Comparison of ENCODE assay signal across 19 cellular contexts in the genomic region with DNA sequence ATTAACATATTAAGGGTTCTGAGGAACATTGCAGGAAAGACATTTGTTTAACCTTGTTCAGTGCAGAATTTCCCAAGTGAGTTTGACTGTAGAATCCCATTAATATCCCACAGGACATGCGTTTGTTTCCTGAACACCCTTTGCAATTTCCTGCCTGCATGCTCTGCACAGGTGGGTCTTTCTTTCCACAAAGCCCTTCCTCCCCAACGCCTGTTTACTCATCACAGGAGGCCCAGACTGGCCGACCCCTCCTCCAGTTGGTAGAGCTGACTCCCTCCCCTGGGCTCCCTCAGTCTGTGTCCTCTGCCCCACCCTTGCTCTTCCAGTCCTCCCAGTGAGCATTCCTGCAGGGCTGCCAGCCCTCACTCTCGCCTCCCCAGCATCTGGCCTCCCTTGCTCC. TPM values are rescaled to one million over a fixed set of nuclear protein-coding genes. Genes with fewer than 3 reads are reported as not detected.
DNase-seq lines count a peak whose midpoint lies in the region; ATAC-seq and TF ChIP-seq lines count a peak whose summit lies in the region.
"Had no signal": no experiment of that assay in that cellular context is flagged by ENCODE, and none has a peak within 500 bp of the region (broad histone marks: within the 10 kb centered on the region; RNA-seq: fewer than 3 reads in every experiment).

No MANE protein-coding gene starts in this region.

- H3K9me2 ChIP-seq in PC-3 (replicated peaks; ENCODE audit: low read length) (no peaks in the 10 kb centered on the region), hepatocyte (replicated peaks; ENCODE audit: insufficient read depth) (no peaks in the 10 kb centered on the region)

- no TSS peak for BruUV-seq in MCF 10A (replicated peaks; lab: Mats Ljungman, UMichigan)
- BruUV-seq in PC-3 (replicated peaks; lab: Mats Ljungman, UMichigan) = no TSS peak

- H2AFZ ChIP-seq in PC-3 (ENCODE audit: low read length) (0 out of 2 replicates have a peak overlapping the region, but pooled peaks have one; percentile 35), hepatocyte (no peak overlapping the region)

- intact Hi-C loops in breast epithelium (cut with DNase I; ENCODE audit: low total_unique reads) (no loop called here), MCF 10A (cut with micrococcal nuclease) (loop anchor here (5.0 kb wide), 1 partner anchor 35 kb away; no protein-coding TSS in a partner anchor), PC-3 (cut with micrococcal nuclease) (no loop called here)

- no peak overlapping the region for H3K4me3 Mint-ChIP-seq in MCF 10A (ENCODE audit: unreplicated experiment)
- H3K4me3 Mint-ChIP-seq: central memory CD8-positive, alpha-beta T cell; effector memory CD8-positive, alpha-beta T cell; stimulated activated effector memory CD8-positive, alpha-beta T cell treated with anti-CD3 and anti-CD28 coated beads, Interleukin-12 subunit alpha, Interleukin-12 subunit beta, amount 100 ng/mL, for 72 hours had no signal

- H3K79me2 ChIP-seq in PC-3 (ENCODE audit: low read length) = no peaks in the 10 kb centered on the region
- no peaks in the 10 kb centered on the region for H3K79me2 ChIP-seq in hepatocyte

- peaks cover 13% of the 10 kb centered on the region for H3K4me1 Mint-ChIP-seq in MCF 10A (ENCODE audit: insufficient read depth, unreplicated experiment)
- H3K4me1 Mint-ChIP-seq: central memory CD8-positive, alpha-beta T cell; stimulated activated effector memory CD8-positive, alpha-beta T cell treated with anti-CD3 and anti-CD28 coated beads, Interleukin-12 subunit alpha, Interleukin-12 subunit beta, amount 100 ng/mL, for 72 hours had no signal

- H3K4me3 ChIP-seq in breast epithelium (no peak overlapping the region), PC-3 (ENCODE audit: low read length) (no peak overlapping the region), fibroblast of pulmonary artery (replicated peaks; ENCODE audit: low read depth, low read length) (no peak overlapping the region), suprapubic skin (no peak overlapping the region), hepatocyte (no peak overlapping the region)
- H3K4me3 ChIP-seq: adrenal gland, transverse colon had no signal

- H3K4me2 ChIP-seq in PC-3 (ENCODE audit: low read length) (0 out of 2 replicates have a peak overlapping the region, but pooled peaks have one; percentile 13), hepatocyte (no peak overlapping the region)

- H3K9me3 ChIP-seq in breast epithelium (no peaks in the 10 kb centered on the region), PC-3 (ENCODE audit: low read length) (no peaks in the 10 kb centered on the region), suprapubic skin (no peaks in the 10 kb centered on the region), hepatocyte (ENCODE audit: low read depth) (no peaks in the 10 kb centered on the region)
- H3K9me3 ChIP-seq: adrenal gland, neutrophil, transverse colon had no signal

- CTCF ChIA-PET in MCF 10A (lab: Yijun Ruan, JAX) = interaction anchor here (0.6 kb wide), 1 partner anchor 84 kb away, joined by 4 read pairs; no protein-coding TSS in a partner anchor
- CTCF ChIA-PET in PC-3 (lab: Charles Lee) = no interaction called here

- no peak for DNase-seq in breast epithelium (ENCODE audit: low spot score in 2 of 2)
- no peak for DNase-seq in MCF 10A (ENCODE audit: unreplicated experiment)
- peak; percentile 44 for DNase-seq in PC-3
- DNase-seq in fibroblast of pulmonary artery (ENCODE audit: low read depth) = peak; percentile 20
- peak in 1 of 2 donors; percentile 49 for DNase-seq in suprapubic skin (ENCODE audit: low spot score in 2 of 2)
- no peak for DNase-seq in NAMALWA (ENCODE audit: low spot score)
- DNase-seq in GF-D8 (lab: John Stamatoyannopoulos, UW) = no peak
- DNase-seq in hepatocyte (ENCODE audit: low spot score) = no peak
- DNase-seq: adrenal gland; DMS79 treated with DMSO at 0.1 percent for 48 hours; effector memory CD8-positive, alpha-beta T cell; NCI-H2081 treated with DMSO at 0.1 percent for 48 hours; NCI-H526 treated with DMSO at 0.1 percent for 48 hours; T-helper 9 cell; transverse colon had no signal

- no peaks in the 10 kb centered on the region for H3K36me3 Mint-ChIP-seq in MCF 10A (ENCODE audit: insufficient read depth, unreplicated experiment)
- H3K36me3 Mint-ChIP-seq: stimulated activated effector memory CD8-positive, alpha-beta T cell treated with anti-CD3 and anti-CD28 coated beads, Interleukin-12 subunit alpha, Interleukin-12 subunit beta, amount 100 ng/mL, for 72 hours had no signal

- H3K9me3 Mint-ChIP-seq in MCF 10A (ENCODE audit: unreplicated experiment) = no peaks in the 10 kb centered on the region
- H3K9me3 Mint-ChIP-seq: central memory CD8-positive, alpha-beta T cell; effector memory CD8-positive, alpha-beta T cell; stimulated activated effector memory CD8-positive, alpha-beta T cell treated with anti-CD3 and anti-CD28 coated beads, Interleukin-12 subunit alpha, Interleukin-12 subunit beta, amount 100 ng/mL, for 72 hours had no signal

- no peaks in the 10 kb centered on the region for H3K36me3 ChIP-seq in breast epithelium
- H3K36me3 ChIP-seq in PC-3 (ENCODE audit: low read depth, low read length) = no peaks in the 10 kb centered on the region
- H3K36me3 ChIP-seq in suprapubic skin = no peaks in the 10 kb centered on the region
- no peaks in the 10 kb centered on the region for H3K36me3 ChIP-seq in hepatocyte (replicated peaks; ENCODE audit: insufficient read depth, low read depth)
- H3K36me3 ChIP-seq: adrenal gland, neutrophil, transverse colon had no signal

- H3K4me1 ChIP-seq in breast epithelium (no peaks in the 10 kb centered on the region), PC-3 (ENCODE audit: insufficient read depth, low read length) (peaks cover 12% of the 10 kb centered on the region), suprapubic skin (peaks cover 25% of the 10 kb centered on the region), hepatocyte (ENCODE audit: insufficient read depth) (no peaks in the 10 kb centered on the region)
- H3K4me1 ChIP-seq: transverse colon had no signal

- H3K27me3 ChIP-seq in breast epithelium (no peaks in the 10 kb centered on the region), PC-3 (ENCODE audit: low read length) (no peaks in the 10 kb centered on the region), suprapubic skin (no peaks in the 10 kb centered on the region), hepatocyte (no peaks in the 10 kb centered on the region)
- H3K27me3 ChIP-seq: adrenal gland, neutrophil, transverse colon had no signal

- H3K27me3 Mint-ChIP-seq in MCF 10A (ENCODE audit: insufficient read depth, unreplicated experiment) = no peaks in the 10 kb centered on the region

- H4K20me1 ChIP-seq in PC-3 (ENCODE audit: low read length) (no peaks in the 10 kb centered on the region), hepatocyte (ENCODE audit: insufficient read depth, poor library complexity, severe bottlenecking) (no peaks in the 10 kb centered on the region)

- H3F3A ChIP-seq in PC-3 (ENCODE audit: low read length, unreplicated experiment) = no peaks in the 10 kb centered on the region

- TF ChIP-seq CTCF in breast epithelium (IDR thresholded peaks at IDR 0.05) = no peak
- TF ChIP-seq CTCF in MCF 10A (IDR thresholded peaks at IDR 0.05; ENCODE audit: unreplicated experiment) = no peak
- no peak for TF ChIP-seq CTCF in PC-3 (conservative IDR thresholded peaks at IDR 0.05; ENCODE audit: low read depth, low read length)
- TF ChIP-seq CTCF in fibroblast of pulmonary artery (IDR thresholded peaks at IDR 0.05; ENCODE audit: low read length, missing control alignments) = no peak
- TF ChIP-seq CTCF in suprapubic skin (IDR thresholded peaks at IDR 0.05) = no peak
- no peak for TF ChIP-seq CTCF in hepatocyte (IDR thresholded peaks at IDR 0.05; ENCODE audit: poor library complexity)

- no peak; the same call in 1 of the 2 replicates for ATAC-seq in PC-3
- ATAC-seq: effector memory CD8-positive, alpha-beta T cell; SK-N-SH treated with all-trans-retinoic acid at 6 μM for 48 hours; stimulated activated effector memory CD8-positive, alpha-beta T cell treated with anti-CD3 and anti-CD28 coated beads, Interleukin-12 subunit alpha, Interleukin-12 subunit beta, amount 100 ng/mL, for 72 hours had no signal

- 33% methylated on average over 4 of the region's 4 CpGs for WGBS in suprapubic skin
- WGBS in hepatocyte (ENCODE audit: low lambda C conversion rate, missing lambda C conversion rate) = 34% methylated on average over 4 of the region's 4 CpGs

- TF ChIP-seq EP300 in suprapubic skin (IDR thresholded peaks at IDR 0.05) = no peak

- peak overlapping the region; percentile 61 to 78 for H3K27ac ChIP-seq in breast epithelium
- H3K27ac ChIP-seq in PC-3 (ENCODE audit: low read length) = no peak overlapping the region
- H3K27ac ChIP-seq in suprapubic skin = peak overlapping the region; percentile 37
- H3K27ac ChIP-seq in hepatocyte = no peak overlapping the region
- H3K27ac ChIP-seq: adrenal gland, neutrophil, transverse colon had no signal

- H3K27ac Mint-ChIP-seq in MCF 10A (ENCODE audit: low read depth, unreplicated experiment) = no peak overlapping the region
- H3K27ac Mint-ChIP-seq: effector memory CD8-positive, alpha-beta T cell; stimulated activated effector memory CD8-positive, alpha-beta T cell treated with anti-CD3 and anti-CD28 coated beads, Interleukin-12 subunit alpha, Interleukin-12 subunit beta, amount 100 ng/mL, for 72 hours had no signal

- POLR2A ChIA-PET in MCF 10A (lab: Yijun Ruan, JAX) (no interaction called here), PC-3 (lab: Charles Lee; ENCODE audit: unreplicated experiment) (no interaction called here)

- TF ChIP-seq POLR2A in breast epithelium (IDR thresholded peaks at IDR 0.05) (no peak), suprapubic skin (IDR thresholded peaks at IDR 0.05) (no peak)

- no peak overlapping the region for H3K9ac ChIP-seq in PC-3 (ENCODE audit: low read length)

RNA-seq across cellular contexts. Expression of gene CTPS1, which starts 47.5 kb away (rescaled TPM):
- total RNA-seq in breast epithelium (10 to 100 TPM; 13.1 to 20.0 (median 13.2) TPM), MCF 10A (2022) (54.1 and 69.9 TPM in 2 replicates), PC-3 (2014; rRNA removed) (63.4 and 122 TPM in 2 replicates), suprapubic skin (10 to 100 TPM; 15.9 to 23.6 (median 20.0) TPM), hepatocyte (37.9 and 44.9 TPM in 2 replicates)
- polyA plus RNA-seq in hepatocyte = 29.9 and 31.9 TPM in 2 replicates

Comparison
In these comparisons a context has a peak if more than half of its experiments do, and no peak if none do; other contexts are left out.
1. DNase-seq: peak in PC-3 (single experiment) and fibroblast of pulmonary artery (single experiment); none in breast epithelium (0 of 2), MCF 10A (single experiment), NAMALWA (single experiment), GF-D8 (single experiment) and hepatocyte (single experiment).
2. H3K27ac ChIP-seq: peak in breast epithelium (2 of 2) and suprapubic skin (single experiment); none in PC-3 (single experiment) and hepatocyte (single experiment).